Comparison of ENCODE assay signal across 8 cellular contexts in genomic region chr13:60396783-60397692, GRCh38. TPM values are rescaled to one million over a fixed set of nuclear protein-coding genes. Genes with fewer than 3 reads are reported as not detected.
A peak's percentile ranks its signal among the peaks of the same experiment; 100 is the strongest.
DNase-seq lines count a peak whose midpoint lies in the region; ATAC-seq and TF ChIP-seq lines count a peak whose summit lies in the region.

TSS of gene TDRD3 (plus strand) at chr13:60397220. CDS start at chr13:60397365, 145 bp downstream.

- TF ChIP-seq CTCF in epithelial cell of proximal tubule (conservative IDR thresholded peaks at IDR 0.05; ENCODE audit: low read depth, low read length): peak; percentile 79

- peak within 1 kb of the TSS; percentile 96 for H3K9ac ChIP-seq in HUES64 (ENCODE audit: low read depth, low read length)

- H3K27ac ChIP-seq in HUES64 (ENCODE audit: low read depth, low read length): peak within 1 kb of the TSS; percentile 91

- ATAC-seq in GM21515 (IDR thresholded peaks at IDR 0.05; ENCODE audit: unreplicated experiment): peak; percentile 64

- under 1% methylated on average over 80 of the region's 82 CpGs for WGBS in HUES64

- peaks cover 41% of the 10 kb centered on the region for H3K4me1 ChIP-seq in HUES64 (ENCODE audit: insufficient read depth, low read length)

- no peaks in the 10 kb centered on the region for H3K9me3 ChIP-seq in HUES64 (ENCODE audit: insufficient read depth, low read depth, low read length)

- H3K27me3 ChIP-seq in HUES64 (ENCODE audit: insufficient read depth, low read length): no peaks in the 10 kb centered on the region

- H3K4me3 ChIP-seq in HUES64 (ENCODE audit: low read length): peak within 1 kb of the TSS; percentile 94
- H3K4me3 ChIP-seq in epithelial cell of proximal tubule (ENCODE audit: low read depth, low read length): peak within 1 kb of the TSS; percentile 85

- peak; percentile 72 for DNase-seq in DMS153 (lab: John Stamatoyannopoulos, UW)
- DNase-seq in OCI-M1 (lab: John Stamatoyannopoulos, UW): peak; percentile 92
- peak; percentile 67 for DNase-seq in activated T-cell treated with anti-CD3 and anti-CD28 coated beads for 4 hours
- DNase-seq in epithelial cell of proximal tubule (ENCODE audit: low read depth): no peak
- DNase-seq in mucosa of gallbladder (ENCODE audit: low spot score): peak; percentile 85
- DNase-seq in stimulated activated CD8-positive, alpha-beta memory T cell treated with anti-CD3 and anti-CD28 coated beads, Interleukin-4, amount 100 ng/mL, for 4 hours (ENCODE audit: low read depth in 2 of 2, low spot score in 1 of 2): peak; percentile 52 to 61

- H3K36me3 ChIP-seq in HUES64 (ENCODE audit: insufficient read depth, low read length): no peaks in the 10 kb centered on the region

RNA-seq across cellular contexts. Expression of gene TDRD3, which starts in this region (rescaled TPM):
- polyA plus RNA-seq in HUES64 (2013, experiment 1 of 2): 11.0 TPM
- 14.6 TPM for polyA plus RNA-seq in HUES64 (2013, experiment 2 of 2)
- total RNA-seq in epithelial cell of proximal tubule (8.2 and 8.8 TPM in 2 replicates), mucosa of gallbladder (30.8 TPM)
